ENCODE assay signal across 23 cellular contexts in the genomic region with DNA sequence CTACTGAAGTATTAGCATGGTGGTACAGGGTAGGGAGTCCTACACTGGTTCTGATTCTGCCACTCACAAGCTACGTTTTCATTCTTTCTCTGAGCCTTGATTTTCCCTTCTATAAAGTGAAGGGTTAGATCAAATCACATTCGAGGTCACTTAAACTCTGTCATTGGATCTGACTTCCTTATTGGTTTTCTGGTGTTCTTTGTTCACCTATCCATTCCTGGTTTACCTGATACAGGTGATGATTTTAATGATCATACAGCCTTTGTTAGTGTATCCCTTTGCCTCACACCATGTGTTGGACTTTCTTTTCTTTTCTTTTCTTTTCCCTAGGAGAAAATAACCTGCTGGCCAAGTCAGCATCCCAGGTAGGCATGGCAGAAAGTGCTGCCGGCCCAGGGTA.
A peak's percentile ranks its signal among the peaks of the same experiment; 100 is the strongest.
DNase-seq lines count a peak whose midpoint lies in the region; ATAC-seq, FAIRE-seq and TF ChIP-seq lines count a peak whose summit lies in the region.
"Had no signal": no experiment of that assay in that cellular context is flagged by ENCODE, and none has a peak within 500 bp of the region (broad histone marks: within the 10 kb centered on the region; RNA-seq: fewer than 3 reads in every experiment).

No MANE protein-coding gene starts in this region.

- H3K9me3 ChIP-seq in HepG2 (ENCODE audit: low read length) (no peaks in the 10 kb centered on the region), right lobe of liver (no peaks in the 10 kb centered on the region), Panc1 (ENCODE audit: control insufficient read depth, insufficient read depth, low read depth, low read length) (no peaks in the 10 kb centered on the region)
- H3K9me3 ChIP-seq: MG63 had no signal

- H3K4me3 Mint-ChIP-seq in effector memory CD8-positive, alpha-beta T cell, result no peak overlapping the region
- H3K4me3 Mint-ChIP-seq: CD4-positive, alpha-beta T cell; HFFc6 had no signal

- no peaks in the 10 kb centered on the region for H4K20me1 ChIP-seq in HepG2 (ENCODE audit: insufficient read depth, low read length)

- no peak overlapping the region for H3K4me3 ChIP-seq in HepG2 (replicated peaks in 1 of 3; ENCODE audit: insufficient read depth in 1 of 3, low read depth in 2 of 3, low read length in 3 of 3)
- H3K4me3 ChIP-seq in right lobe of liver, result no peak overlapping the region
- H3K4me3 ChIP-seq in Panc1 (ENCODE audit: low read depth in 2 of 2, low read length in 2 of 2), result peak overlapping the region in 1 of 2 experiments; percentile 7; a peak in 1 of 4 replicates
- H3K4me3 ChIP-seq: MG63 had no signal

- TF ChIP-seq EP300 in HepG2 (IDR thresholded peaks at IDR 0.05; ENCODE audit: low read depth in 2 of 2, low read length in 2 of 2) (no peak), HepG2 (CRISPR knock-in tag; IDR thresholded peaks at IDR 0.05; ENCODE audit: borderline replicate concordance) (no peak)

- peak overlapping the region; percentile 7; the same call in 1 of the 2 replicates for H3K9ac ChIP-seq in HepG2 (ENCODE audit: insufficient read depth, low read depth, low read length)

- peaks cover 95% of the 10 kb centered on the region for H3K4me1 ChIP-seq in HepG2 (ENCODE audit: insufficient read depth, low read length)
- H3K4me1 ChIP-seq in right lobe of liver, result peaks cover 0 to 22% (median 5%) of the 10 kb centered on the region in 4 donors
- peaks cover 95% of the 10 kb centered on the region for H3K4me1 ChIP-seq in Panc1 (ENCODE audit: control insufficient read depth, insufficient read depth, low read length)

- no peaks in the 10 kb centered on the region for H3K27me3 ChIP-seq in HepG2 (ENCODE audit: control insufficient read depth in 1 of 2, insufficient read depth in 2 of 2, low read length in 2 of 2)
- H3K27me3 ChIP-seq in right lobe of liver, result no peaks in the 10 kb centered on the region
- no peaks in the 10 kb centered on the region for H3K27me3 ChIP-seq in Panc1 (ENCODE audit: control insufficient read depth, insufficient read depth, low read length)
- H3K27me3 ChIP-seq: MG63 had no signal

- DNase-seq in HepG2 (ENCODE audit: low spot score), result no peak
- no peak for DNase-seq in right lobe of liver
- no peak for DNase-seq in Panc1 (ENCODE audit: low read depth, low spot score)
- DNase-seq in left colon, result no peak
- DNase-seq in NCI-H69 (lab: John Stamatoyannopoulos, UW), result no peak
- no peak for DNase-seq in activated CD4-positive, alpha-beta T cell treated with anti-CD3 and anti-CD28 coated beads, Interleukin-2, amount 50 U/mL, for 48 hours
- DNase-seq in effector memory CD8-positive, alpha-beta T cell, result no peak
- no peak for DNase-seq in stimulated activated CD4-positive, alpha-beta T cell treated with anti-CD3 and anti-CD28 coated beads, Interleukin-2, amount 100 ng/mL, for 24 hours
- DNase-seq: CD4-positive, alpha-beta T cell; DMS53; EL; HFFc6; Kasumi-1; MG63; NCI-H1048; NCI-H1436; NCI-H2029 treated with DMSO at 0.1 percent for 48 hours; NCI-H510A treated with DMSO at 0.1 percent for 48 hours; NCI-H82 had no signal

- no peak overlapping the region for H2AFZ ChIP-seq in HepG2 (ENCODE audit: low read length)

- POLR2A ChIA-PET in HepG2 (lab: Yijun Ruan, JAX), result interaction anchor here (0.8 to 4.0 kb wide), 9 partner anchors 8 to 106 kb away, joined by 4 to 41 read pairs (median 8); partner anchors contain the start of gene NOS1AP
- POLR2A ChIA-PET in Panc1 (lab: Charles Lee), result no interaction called here

- no peak for TF ChIP-seq RAD21 in HepG2 (CRISPR knock-in tag; IDR thresholded peaks at IDR 0.05)

- peak overlapping the region; percentile 93 for H3K4me2 ChIP-seq in HepG2 (ENCODE audit: low read depth, low read length)

- 68% methylated on average over 3 of the region's 3 CpGs for WGBS in HepG2 (ENCODE audit: low lambda C conversion rate)
- 40% methylated on average over 3 of the region's 3 CpGs for WGBS in right lobe of liver (ENCODE audit: insufficient coverage, low coverage, low lambda C conversion rate, missing lambda C conversion rate)

- ATAC-seq in HepG2 (no peak), right lobe of liver (no peak), Panc1 (no peak), left colon (peak; percentile 78)
- no peak for ATAC-seq in effector memory CD8-positive, alpha-beta T cell (replicated peaks)
- ATAC-seq: SK-N-SH treated with all-trans-retinoic acid at 6 μM for 48 hours had no signal

- TF ChIP-seq CTCF in HepG2 (CRISPR knock-in tag; IDR thresholded peaks at IDR 0.05) (no peak), right lobe of liver (IDR thresholded peaks at IDR 0.05) (no peak), Panc1 (IDR thresholded peaks at IDR 0.05) (no peak)

- no peaks in the 10 kb centered on the region for H3K4me1 Mint-ChIP-seq in effector memory CD8-positive, alpha-beta T cell (ENCODE audit: low read depth in 2 of 2)

- H3K36me3 Mint-ChIP-seq in effector memory CD8-positive, alpha-beta T cell (ENCODE audit: insufficient read depth), result no peaks in the 10 kb centered on the region

- CTCF ChIA-PET in HepG2 (lab: Yijun Ruan, JAX; ENCODE audit: low intra/inter-chr PET ratio, low total read pairs) (no interaction called here), Panc1 (lab: Charles Lee) (no interaction called here)

- H3K27me3 Mint-ChIP-seq in effector memory CD8-positive, alpha-beta T cell, result peaks cover 30 to 41% of the 10 kb centered on the region in 2 donors

- no peak for TF ChIP-seq POLR2A in HepG2 (IDR thresholded peaks at IDR 0.05; ENCODE audit: insufficient read depth in 1 of 2, low read depth in 2 of 2, low read length in 2 of 2)
- no peak for TF ChIP-seq POLR2A in right lobe of liver (IDR thresholded peaks at IDR 0.05)

- in situ Hi-C loops in HepG2 (cut with HindIII; ENCODE audit: extremely low pct_ligation_motif_present, low pct_unique_long_range_greater_than_20kb) (no loop called here), Panc1 (cut with HindIII; ENCODE audit: low pct_unique_long_range_greater_than_20kb, low sequenced_read_pairs) (no loop called here)

- no peak for FAIRE-seq in HepG2 (lab: Jason Lieb, UNC)
- FAIRE-seq: GM12891, GM18507 had no signal

- no TSS peak for BruUV-seq in HepG2 (replicated peaks; lab: Mats Ljungman, UMichigan)
- no TSS peak for BruUV-seq in Panc1 (replicated peaks; lab: Mats Ljungman, UMichigan)

- H3K27ac ChIP-seq in HepG2 (ENCODE audit: extremely low read length, insufficient read depth, low read length) (peak overlapping the region; percentile 85), right lobe of liver (peak overlapping the region in 1 of 3 donors; percentile 25), Panc1 (ENCODE audit: low read length) (peak overlapping the region; percentile 99)
- H3K27ac ChIP-seq: RWPE1 had no signal

- no peak overlapping the region for H3K27ac Mint-ChIP-seq in effector memory CD8-positive, alpha-beta T cell
- H3K27ac Mint-ChIP-seq: CD4-positive, alpha-beta T cell; HFFc6 had no signal

- H3K9me3 Mint-ChIP-seq in effector memory CD8-positive, alpha-beta T cell, result no peaks in the 10 kb centered on the region
- H3K9me3 Mint-ChIP-seq: CD4-positive, alpha-beta T cell; HFFc6 had no signal

- peaks cover 76% of the 10 kb centered on the region for H3K79me2 ChIP-seq in HepG2 (ENCODE audit: insufficient read depth, low read length)

- H3K36me3 ChIP-seq in HepG2 (replicated peaks in 1 of 2; ENCODE audit: control insufficient read depth in 1 of 2, insufficient read depth in 2 of 2, low read length in 2 of 2) (no peaks in the 10 kb centered on the region), right lobe of liver (no peaks in the 10 kb centered on the region), Panc1 (ENCODE audit: control insufficient read depth, insufficient read depth, low read length) (no peaks in the 10 kb centered on the region)
- H3K36me3 ChIP-seq: MG63 had no signal

- intact Hi-C loops in HepG2 (cut with micrococcal nuclease; ENCODE audit: unreplicated experiment) (no loop called here), right lobe of liver (cut with DNase I) (no loop called here), Panc1 (cut with micrococcal nuclease; ENCODE audit: unreplicated experiment) (no loop called here), left colon (cut with DNase I, micrococcal nuclease) (no loop called here)

TF ChIP-seq in HepG2, 621 proteins besides CTCF, POLR2A, EP300 and RAD21 (continues in another document):
- TF ChIP-seq CAMTA2 (CRISPR knock-in tag; IDR thresholded peaks at IDR 0.05; ENCODE audit: borderline replicate concordance) (no peak), ZNF431 (CRISPR knock-in tag; IDR thresholded peaks at IDR 0.05; ENCODE audit: borderline replicate concordance, low read depth) (no peak), ZNF503 (CRISPR knock-in tag; IDR thresholded peaks at IDR 0.05) (no peak)
- TF ChIP-seq, protein P1, sequence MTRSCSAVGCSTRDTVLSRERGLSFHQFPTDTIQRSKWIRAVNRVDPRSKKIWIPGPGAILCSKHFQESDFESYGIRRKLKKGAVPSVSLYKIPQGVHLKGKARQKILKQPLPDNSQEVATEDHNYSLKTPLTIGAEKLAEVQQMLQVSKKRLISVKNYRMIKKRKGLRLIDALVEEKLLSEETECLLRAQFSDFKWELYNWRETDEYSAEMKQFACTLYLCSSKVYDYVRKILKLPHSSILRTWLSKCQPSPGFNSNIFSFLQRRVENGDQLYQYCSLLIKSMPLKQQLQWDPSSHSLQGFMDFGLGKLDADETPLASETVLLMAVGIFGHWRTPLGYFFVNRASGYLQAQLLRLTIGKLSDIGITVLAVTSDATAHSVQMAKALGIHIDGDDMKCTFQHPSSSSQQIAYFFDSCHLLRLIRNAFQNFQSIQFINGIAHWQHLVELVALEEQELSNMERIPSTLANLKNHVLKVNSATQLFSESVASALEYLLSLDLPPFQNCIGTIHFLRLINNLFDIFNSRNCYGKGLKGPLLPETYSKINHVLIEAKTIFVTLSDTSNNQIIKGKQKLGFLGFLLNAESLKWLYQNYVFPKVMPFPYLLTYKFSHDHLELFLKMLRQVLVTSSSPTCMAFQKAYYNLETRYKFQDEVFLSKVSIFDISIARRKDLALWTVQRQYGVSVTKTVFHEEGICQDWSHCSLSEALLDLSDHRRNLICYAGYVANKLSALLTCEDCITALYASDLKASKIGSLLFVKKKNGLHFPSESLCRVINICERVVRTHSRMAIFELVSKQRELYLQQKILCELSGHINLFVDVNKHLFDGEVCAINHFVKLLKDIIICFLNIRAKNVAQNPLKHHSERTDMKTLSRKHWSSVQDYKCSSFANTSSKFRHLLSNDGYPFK (CRISPR knock-in tag; IDR thresholded peaks at IDR 0.05; ENCODE audit: borderline replicate concordance), result no peak
